In the genomic region with DNA sequence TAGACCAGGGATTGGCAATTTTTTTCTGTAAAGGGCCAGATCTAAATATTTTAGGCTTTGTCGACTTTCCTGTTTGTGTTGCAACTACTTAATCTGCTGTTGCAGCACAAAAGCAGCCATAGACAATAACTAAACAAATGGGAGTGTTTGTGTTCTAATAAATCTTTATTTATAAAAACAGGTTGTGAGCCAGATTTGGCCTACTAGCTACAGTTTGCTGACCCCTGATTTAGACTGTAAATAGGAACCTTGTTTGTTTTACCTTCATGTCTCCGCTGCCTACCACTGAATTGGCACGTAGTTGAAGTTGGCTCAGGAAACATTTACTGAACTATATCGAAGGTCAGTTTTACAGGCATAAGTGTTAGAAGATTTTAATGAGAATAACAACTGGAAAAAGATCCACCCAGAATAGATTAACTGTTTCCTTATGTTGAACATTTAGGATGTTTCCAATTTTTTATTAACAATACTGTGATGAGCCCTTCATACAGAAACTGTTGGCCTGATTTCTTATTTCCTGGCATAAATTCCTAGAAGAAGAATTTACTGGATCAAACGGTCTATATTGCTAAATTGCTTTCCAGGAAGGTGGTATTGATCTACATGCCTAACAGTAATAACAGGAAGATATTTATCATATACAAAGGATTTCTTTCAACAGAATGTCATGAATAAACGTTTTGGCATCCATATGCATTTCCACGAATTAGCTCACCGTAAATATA, we compare ENCODE assay signal across 1 cellular context.
TF ChIP-seq lines count a peak whose summit lies in the region.

No MANE protein-coding gene starts in this region.

TF ChIP-seq in HepG2, 621 proteins besides CTCF, POLR2A, EP300 and RAD21 (continued from another document and continues in another):
- TF ChIP-seq, protein P1, sequence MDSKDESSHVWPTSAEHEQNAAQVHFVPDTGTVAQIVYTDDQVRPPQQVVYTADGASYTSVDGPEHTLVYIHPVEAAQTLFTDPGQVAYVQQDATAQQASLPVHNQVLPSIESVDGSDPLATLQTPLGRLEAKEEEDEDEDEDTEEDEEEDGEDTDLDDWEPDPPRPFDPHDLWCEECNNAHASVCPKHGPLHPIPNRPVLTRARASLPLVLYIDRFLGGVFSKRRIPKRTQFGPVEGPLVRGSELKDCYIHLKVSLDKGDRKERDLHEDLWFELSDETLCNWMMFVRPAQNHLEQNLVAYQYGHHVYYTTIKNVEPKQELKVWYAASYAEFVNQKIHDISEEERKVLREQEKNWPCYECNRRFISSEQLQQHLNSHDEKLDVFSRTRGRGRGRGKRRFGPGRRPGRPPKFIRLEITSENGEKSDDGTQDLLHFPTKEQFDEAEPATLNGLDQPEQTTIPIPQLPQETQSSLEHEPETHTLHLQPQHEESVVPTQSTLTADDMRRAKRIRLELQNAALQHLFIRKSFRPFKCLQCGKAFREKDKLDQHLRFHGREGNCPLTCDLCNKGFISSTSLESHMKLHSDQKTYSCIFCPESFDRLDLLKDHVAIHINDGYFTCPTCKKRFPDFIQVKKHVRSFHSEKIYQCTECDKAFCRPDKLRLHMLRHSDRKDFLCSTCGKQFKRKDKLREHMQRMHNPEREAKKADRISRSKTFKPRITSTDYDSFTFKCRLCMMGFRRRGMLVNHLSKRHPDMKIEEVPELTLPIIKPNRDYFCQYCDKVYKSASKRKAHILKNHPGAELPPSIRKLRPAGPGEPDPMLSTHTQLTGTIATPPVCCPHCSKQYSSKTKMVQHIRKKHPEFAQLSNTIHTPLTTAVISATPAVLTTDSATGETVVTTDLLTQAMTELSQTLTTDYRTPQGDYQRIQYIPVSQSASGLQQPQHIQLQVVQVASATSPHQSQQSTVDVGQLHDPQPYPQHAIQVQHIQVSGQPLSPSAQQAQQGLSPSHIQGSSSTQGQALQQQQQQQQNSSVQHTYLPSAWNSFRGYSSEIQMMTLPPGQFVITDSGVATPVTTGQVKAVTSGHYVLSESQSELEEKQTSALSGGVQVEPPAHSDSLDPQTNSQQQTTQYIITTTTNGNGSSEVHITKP (CRISPR knock-in tag; IDR thresholded peaks at IDR 0.05; ENCODE audit: low read depth) = no peak
- no peak for TF ChIP-seq ZNF44 (CRISPR knock-in tag; IDR thresholded peaks at IDR 0.05)
- TF ChIP-seq, protein P2, sequence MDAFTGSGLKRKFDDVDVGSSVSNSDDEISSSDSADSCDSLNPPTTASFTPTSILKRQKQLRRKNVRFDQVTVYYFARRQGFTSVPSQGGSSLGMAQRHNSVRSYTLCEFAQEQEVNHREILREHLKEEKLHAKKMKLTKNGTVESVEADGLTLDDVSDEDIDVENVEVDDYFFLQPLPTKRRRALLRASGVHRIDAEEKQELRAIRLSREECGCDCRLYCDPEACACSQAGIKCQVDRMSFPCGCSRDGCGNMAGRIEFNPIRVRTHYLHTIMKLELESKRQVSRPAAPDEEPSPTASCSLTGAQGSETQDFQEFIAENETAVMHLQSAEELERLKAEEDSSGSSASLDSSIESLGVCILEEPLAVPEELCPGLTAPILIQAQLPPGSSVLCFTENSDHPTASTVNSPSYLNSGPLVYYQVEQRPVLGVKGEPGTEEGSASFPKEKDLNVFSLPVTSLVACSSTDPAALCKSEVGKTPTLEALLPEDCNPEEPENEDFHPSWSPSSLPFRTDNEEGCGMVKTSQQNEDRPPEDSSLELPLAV (CRISPR knock-in tag; conservative IDR thresholded peaks at IDR 0.05; ENCODE audit: low read depth) = no peak
- TF ChIP-seq RFXAP (CRISPR knock-in tag; IDR thresholded peaks at IDR 0.05; ENCODE audit: borderline replicate concordance) = no peak; the same call in 1 of the 2 replicates
- TF ChIP-seq TBL1XR1 (IDR thresholded peaks at IDR 0.05; ENCODE audit: borderline replicate concordance, low read length, partially characterized antibody) = peak; percentile 73
- TF ChIP-seq ZNF850 (CRISPR knock-in tag; conservative IDR thresholded peaks at IDR 0.05) = no peak
- TF ChIP-seq RFX1 (IDR thresholded peaks at IDR 0.05) = no peak
- peak; percentile 23; the same call in 1 of the 2 replicates for TF ChIP-seq KAT2B (IDR thresholded peaks at IDR 0.05; ENCODE audit: borderline replicate concordance, low read depth, low read length)
- TF ChIP-seq IRF2 (CRISPR knock-in tag; IDR thresholded peaks at IDR 0.05) = 0 out of 2 replicates have a peak, but pooled peaks have one; percentile 40
- TF ChIP-seq ZNF264 (CRISPR knock-in tag; IDR thresholded peaks at IDR 0.05) = peak; percentile 78; the same call in 1 of the 2 replicates
- TF ChIP-seq KMT2B (CRISPR knock-in tag; IDR thresholded peaks at IDR 0.05) = no peak
- no peak for TF ChIP-seq SUZ12 (IDR thresholded peaks at IDR 0.05; ENCODE audit: low read depth, low read length)
- no peak for TF ChIP-seq THYN1 (CRISPR knock-in tag; IDR thresholded peaks at IDR 0.05; ENCODE audit: borderline replicate concordance, low read depth)
- TF ChIP-seq, protein P3, sequence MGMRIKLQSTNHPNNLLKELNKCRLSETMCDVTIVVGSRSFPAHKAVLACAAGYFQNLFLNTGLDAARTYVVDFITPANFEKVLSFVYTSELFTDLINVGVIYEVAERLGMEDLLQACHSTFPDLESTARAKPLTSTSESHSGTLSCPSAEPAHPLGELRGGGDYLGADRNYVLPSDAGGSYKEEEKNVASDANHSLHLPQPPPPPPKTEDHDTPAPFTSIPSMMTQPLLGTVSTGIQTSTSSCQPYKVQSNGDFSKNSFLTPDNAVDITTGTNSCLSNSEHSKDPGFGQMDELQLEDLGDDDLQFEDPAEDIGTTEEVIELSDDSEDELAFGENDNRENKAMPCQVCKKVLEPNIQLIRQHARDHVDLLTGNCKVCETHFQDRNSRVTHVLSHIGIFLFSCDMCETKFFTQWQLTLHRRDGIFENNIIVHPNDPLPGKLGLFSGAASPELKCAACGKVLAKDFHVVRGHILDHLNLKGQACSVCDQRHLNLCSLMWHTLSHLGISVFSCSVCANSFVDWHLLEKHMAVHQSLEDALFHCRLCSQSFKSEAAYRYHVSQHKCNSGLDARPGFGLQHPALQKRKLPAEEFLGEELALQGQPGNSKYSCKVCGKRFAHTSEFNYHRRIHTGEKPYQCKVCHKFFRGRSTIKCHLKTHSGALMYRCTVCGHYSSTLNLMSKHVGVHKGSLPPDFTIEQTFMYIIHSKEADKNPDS (CRISPR knock-in tag; IDR thresholded peaks at IDR 0.05) = no peak
- no peak for TF ChIP-seq NFKBIZ (CRISPR knock-in tag; IDR thresholded peaks at IDR 0.05)
- peak; percentile 90 for TF ChIP-seq MED1 (CRISPR knock-in tag; IDR thresholded peaks at IDR 0.05)
- TF ChIP-seq, protein P4, sequence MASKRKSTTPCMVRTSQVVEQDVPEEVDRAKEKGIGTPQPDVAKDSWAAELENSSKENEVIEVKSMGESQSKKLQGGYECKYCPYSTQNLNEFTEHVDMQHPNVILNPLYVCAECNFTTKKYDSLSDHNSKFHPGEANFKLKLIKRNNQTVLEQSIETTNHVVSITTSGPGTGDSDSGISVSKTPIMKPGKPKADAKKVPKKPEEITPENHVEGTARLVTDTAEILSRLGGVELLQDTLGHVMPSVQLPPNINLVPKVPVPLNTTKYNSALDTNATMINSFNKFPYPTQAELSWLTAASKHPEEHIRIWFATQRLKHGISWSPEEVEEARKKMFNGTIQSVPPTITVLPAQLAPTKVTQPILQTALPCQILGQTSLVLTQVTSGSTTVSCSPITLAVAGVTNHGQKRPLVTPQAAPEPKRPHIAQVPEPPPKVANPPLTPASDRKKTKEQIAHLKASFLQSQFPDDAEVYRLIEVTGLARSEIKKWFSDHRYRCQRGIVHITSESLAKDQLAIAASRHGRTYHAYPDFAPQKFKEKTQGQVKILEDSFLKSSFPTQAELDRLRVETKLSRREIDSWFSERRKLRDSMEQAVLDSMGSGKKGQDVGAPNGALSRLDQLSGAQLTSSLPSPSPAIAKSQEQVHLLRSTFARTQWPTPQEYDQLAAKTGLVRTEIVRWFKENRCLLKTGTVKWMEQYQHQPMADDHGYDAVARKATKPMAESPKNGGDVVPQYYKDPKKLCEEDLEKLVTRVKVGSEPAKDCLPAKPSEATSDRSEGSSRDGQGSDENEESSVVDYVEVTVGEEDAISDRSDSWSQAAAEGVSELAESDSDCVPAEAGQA (IDR thresholded peaks at IDR 0.05; ENCODE audit: low read depth) = no peak
- TF ChIP-seq, protein P4 (CRISPR knock-in tag; IDR thresholded peaks at IDR 0.05; ENCODE audit: borderline replicate concordance) = no peak
- peak; percentile 68 for TF ChIP-seq POGZ (CRISPR knock-in tag; IDR thresholded peaks at IDR 0.05)
- TF ChIP-seq, protein P5, sequence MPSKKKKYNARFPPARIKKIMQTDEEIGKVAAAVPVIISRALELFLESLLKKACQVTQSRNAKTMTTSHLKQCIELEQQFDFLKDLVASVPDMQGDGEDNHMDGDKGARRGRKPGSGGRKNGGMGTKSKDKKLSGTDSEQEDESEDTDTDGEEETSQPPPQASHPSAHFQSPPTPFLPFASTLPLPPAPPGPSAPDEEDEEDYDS (CRISPR knock-in tag; IDR thresholded peaks at IDR 0.05) = peak; percentile 28; the same call in 1 of the 2 replicates
- TF ChIP-seq SAP130 (CRISPR knock-in tag; IDR thresholded peaks at IDR 0.05; ENCODE audit: low read depth) = peak; percentile 53
- TF ChIP-seq FOXK1 (CRISPR knock-in tag; IDR thresholded peaks at IDR 0.05; ENCODE audit: borderline replicate concordance, low read depth) = peak; percentile 43; the same call in 1 of the 2 replicates
- TF ChIP-seq KDM3A (CRISPR knock-in tag; IDR thresholded peaks at IDR 0.05; ENCODE audit: low read depth) = no peak; the same call in 1 of the 2 replicates
- TF ChIP-seq FOXK2 (IDR thresholded peaks at IDR 0.05) = no peak
- TF ChIP-seq, protein P6, sequence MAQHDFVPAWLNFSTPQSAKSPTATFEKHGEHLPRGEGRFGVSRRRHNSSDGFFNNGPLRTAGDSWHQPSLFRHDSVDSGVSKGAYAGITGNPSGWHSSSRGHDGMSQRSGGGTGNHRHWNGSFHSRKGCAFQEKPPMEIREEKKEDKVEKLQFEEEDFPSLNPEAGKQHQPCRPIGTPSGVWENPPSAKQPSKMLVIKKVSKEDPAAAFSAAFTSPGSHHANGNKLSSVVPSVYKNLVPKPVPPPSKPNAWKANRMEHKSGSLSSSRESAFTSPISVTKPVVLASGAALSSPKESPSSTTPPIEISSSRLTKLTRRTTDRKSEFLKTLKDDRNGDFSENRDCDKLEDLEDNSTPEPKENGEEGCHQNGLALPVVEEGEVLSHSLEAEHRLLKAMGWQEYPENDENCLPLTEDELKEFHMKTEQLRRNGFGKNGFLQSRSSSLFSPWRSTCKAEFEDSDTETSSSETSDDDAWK (CRISPR knock-in tag; IDR thresholded peaks at IDR 0.05) = no peak
- TF ChIP-seq ZNF616 (CRISPR knock-in tag; IDR thresholded peaks at IDR 0.05; ENCODE audit: low read depth) = no peak
- no peak for TF ChIP-seq ZSCAN12 (CRISPR knock-in tag; IDR thresholded peaks at IDR 0.05)
- peak; percentile 25; the same call in 1 of the 2 replicates for TF ChIP-seq HOXA3 (CRISPR knock-in tag; IDR thresholded peaks at IDR 0.05)
- TF ChIP-seq ZNF230 (CRISPR knock-in tag; IDR thresholded peaks at IDR 0.05) = no peak
- no peak for TF ChIP-seq ZNF737 (CRISPR knock-in tag; IDR thresholded peaks at IDR 0.05; ENCODE audit: borderline replicate concordance)
- no peak for TF ChIP-seq ZKSCAN8 (CRISPR knock-in tag; IDR thresholded peaks at IDR 0.05; ENCODE audit: borderline replicate concordance)
- peak; percentile 46 for TF ChIP-seq ZFX (CRISPR knock-in tag; IDR thresholded peaks at IDR 0.05; ENCODE audit: low read depth)
- TF ChIP-seq ZNF205 (CRISPR knock-in tag; IDR thresholded peaks at IDR 0.05) = no peak
- TF ChIP-seq MED8 (CRISPR knock-in tag; IDR thresholded peaks at IDR 0.05; ENCODE audit: insufficient replicate concordance) = peak; percentile 51
- TF ChIP-seq, protein P7, sequence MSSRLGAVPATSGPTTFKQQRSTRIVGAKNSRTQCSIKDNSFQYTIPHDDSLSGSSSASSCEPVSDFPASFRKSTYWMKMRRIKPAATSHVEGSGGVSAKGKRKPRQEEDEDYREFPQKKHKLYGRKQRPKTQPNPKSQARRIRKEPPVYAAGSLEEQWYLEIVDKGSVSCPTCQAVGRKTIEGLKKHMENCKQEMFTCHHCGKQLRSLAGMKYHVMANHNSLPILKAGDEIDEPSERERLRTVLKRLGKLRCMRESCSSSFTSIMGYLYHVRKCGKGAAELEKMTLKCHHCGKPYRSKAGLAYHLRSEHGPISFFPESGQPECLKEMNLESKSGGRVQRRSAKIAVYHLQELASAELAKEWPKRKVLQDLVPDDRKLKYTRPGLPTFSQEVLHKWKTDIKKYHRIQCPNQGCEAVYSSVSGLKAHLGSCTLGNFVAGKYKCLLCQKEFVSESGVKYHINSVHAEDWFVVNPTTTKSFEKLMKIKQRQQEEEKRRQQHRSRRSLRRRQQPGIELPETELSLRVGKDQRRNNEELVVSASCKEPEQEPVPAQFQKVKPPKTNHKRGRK (CRISPR knock-in tag; IDR thresholded peaks at IDR 0.05) = no peak
- TF ChIP-seq, protein P8, sequence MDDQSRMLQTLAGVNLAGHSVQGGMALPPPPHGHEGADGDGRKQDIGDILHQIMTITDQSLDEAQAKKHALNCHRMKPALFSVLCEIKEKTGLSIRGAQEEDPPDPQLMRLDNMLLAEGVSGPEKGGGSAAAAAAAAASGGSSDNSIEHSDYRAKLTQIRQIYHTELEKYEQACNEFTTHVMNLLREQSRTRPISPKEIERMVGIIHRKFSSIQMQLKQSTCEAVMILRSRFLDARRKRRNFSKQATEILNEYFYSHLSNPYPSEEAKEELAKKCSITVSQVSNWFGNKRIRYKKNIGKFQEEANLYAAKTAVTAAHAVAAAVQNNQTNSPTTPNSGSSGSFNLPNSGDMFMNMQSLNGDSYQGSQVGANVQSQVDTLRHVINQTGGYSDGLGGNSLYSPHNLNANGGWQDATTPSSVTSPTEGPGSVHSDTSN (CRISPR knock-in tag; IDR thresholded peaks at IDR 0.05; ENCODE audit: borderline replicate concordance) = no peak
- TF ChIP-seq ZNF660 (CRISPR knock-in tag; IDR thresholded peaks at IDR 0.05; ENCODE audit: borderline replicate concordance, low read depth) = no peak
- TF ChIP-seq PPARG (CRISPR knock-in tag; conservative IDR thresholded peaks at IDR 0.05) = peak; percentile 79; the same call in 1 of the 2 replicates
